In genomic region chr5:113267361-113267900, GRCh38 we compare ENCODE assay signal across 20 cellular contexts.
DNase-seq lines count a peak whose midpoint lies in the region; ATAC-seq and TF ChIP-seq lines count a peak whose summit lies in the region.
"Had no signal": no experiment of that assay in that cellular context is flagged by ENCODE, and none has a peak within 500 bp of the region (broad histone marks: within the 10 kb centered on the region; RNA-seq: fewer than 3 reads in every experiment).

No MANE protein-coding gene starts in this region.

- no TSS peak for BruUV-seq in MCF 10A (replicated peaks; lab: Mats Ljungman, UMichigan)

- peaks cover 58% of the 10 kb centered on the region for H3K4me1 Mint-ChIP-seq in MCF 10A (ENCODE audit: insufficient read depth, unreplicated experiment)

- no peaks in the 10 kb centered on the region for H3K36me3 Mint-ChIP-seq in MCF 10A (ENCODE audit: insufficient read depth, unreplicated experiment)
- H3K36me3 Mint-ChIP-seq: CD8-positive, alpha-beta T cell; IgD-negative memory B cell had no signal

- POLR2A ChIA-PET in HEK293T (lab: Yijun Ruan, JAX), result interaction anchor here (1.0 to 1.6 kb wide), 2 partner anchors 26 to 291 kb away, joined by 3 to 5 read pairs; partner anchors contain the start of gene DCP2
- POLR2A ChIA-PET in MCF 10A (lab: Yijun Ruan, JAX), result interaction anchor here (0.8 to 2.3 kb wide), 15 partner anchors 11 to 272 kb away, joined by 3 to 24 read pairs (median 5); no protein-coding TSS in a partner anchor

- CTCF ChIA-PET in HEK293T (lab: Yijun Ruan, JAX) (no interaction called here), MCF 10A (lab: Yijun Ruan, JAX) (interaction anchor here (0.6 to 1.7 kb wide), 6 partner anchors 13 to 129 kb away, joined by 3 to 7 read pairs (median 4); no protein-coding TSS in a partner anchor)

- no peak for ATAC-seq in HG02885 (IDR thresholded peaks at IDR 0.05; ENCODE audit: poor library complexity, unreplicated experiment)
- no peak for ATAC-seq in HG02970 (IDR thresholded peaks at IDR 0.05; ENCODE audit: low FRiP score, unreplicated experiment)
- ATAC-seq: CD8-positive, alpha-beta T cell had no signal

- H3K27me3 Mint-ChIP-seq in MCF 10A (ENCODE audit: insufficient read depth, unreplicated experiment), result no peaks in the 10 kb centered on the region

- DNase-seq in HEK293T (ENCODE audit: extremely low spot score) (no peak), MCF 10A (ENCODE audit: unreplicated experiment) (no peak), epithelial cell of prostate (ENCODE audit: low read depth, low spot score) (no peak), Kasumi-1 (lab: John Stamatoyannopoulos, UW) (no peak), NCI-H524 treated with DMSO at 0.1 percent for 48 hours (lab: John Stamatoyannopoulos, UW) (no peak)
- DNase-seq: CD8-positive, alpha-beta T cell; DMS79; Karpas-422; MM.1S; NCI-H1092 treated with DMSO at 0.1 percent for 48 hours; NCI-H146; NCI-H2081; NCI-H774; OCI-M1; SJCRH30 had no signal

- H3K9me3 Mint-ChIP-seq in MCF 10A (ENCODE audit: unreplicated experiment), result no peaks in the 10 kb centered on the region
- H3K9me3 Mint-ChIP-seq: CD8-positive, alpha-beta T cell; IgD-negative memory B cell had no signal

- peak overlapping the region; percentile 40 for H3K27ac Mint-ChIP-seq in MCF 10A (ENCODE audit: low read depth, unreplicated experiment)
- H3K27ac Mint-ChIP-seq: CD8-positive, alpha-beta T cell; IgD-negative memory B cell had no signal

- H3K27ac ChIP-seq in epithelial cell of prostate (peak overlapping the region; percentile 95), skin epidermis (peak overlapping the region in 17 of 21 experiments; percentile 2 to 76 (median 62))
- H3K27ac ChIP-seq: BLaER1 treated with 17β-estradiol and CSF1 and Interleukin-3, amounts not matched to agents 10 nM and 100 nM; SJCRH30 had no signal

- intact Hi-C loops in MCF 10A (cut with micrococcal nuclease), result no loop called here

- H3K4me3 Mint-ChIP-seq in MCF 10A (ENCODE audit: unreplicated experiment), result peak overlapping the region; percentile 2
- H3K4me3 Mint-ChIP-seq: CD8-positive, alpha-beta T cell; IgD-negative memory B cell had no signal

- TF ChIP-seq CTCF in MCF 10A (IDR thresholded peaks at IDR 0.05; ENCODE audit: unreplicated experiment), result no peak

- no peak overlapping the region for H3K4me3 ChIP-seq in skin epidermis
- H3K4me3 ChIP-seq: BLaER1 treated with 17β-estradiol and CSF1 and Interleukin-3, amounts not matched to agents 10 nM and 100 nM; SJCRH30 had no signal

TF ChIP-seq in HEK293T, 16 proteins besides CTCF, POLR2A, EP300 and RAD21:
- peak; percentile 56 for TF ChIP-seq PKNOX1 (IDR thresholded peaks at IDR 0.05)
- no peak for TF ChIP-seq CTBP1 (IDR thresholded peaks at IDR 0.05; ENCODE audit: borderline replicate concordance)
